ENCODE assay signal across 2 cellular contexts in genomic region chr3:43707998-43708397, GRCh38.
A peak's percentile ranks its signal among the peaks of the same experiment; 100 is the strongest.
TF ChIP-seq lines count a peak whose summit lies in the region.

No MANE protein-coding gene starts in this region.

TF ChIP-seq in K562, 482 proteins besides CTCF, POLR2A, EP300 and RAD21:
- TF ChIP-seq FOSL1 (tag; conservative IDR thresholded peaks at IDR 0.05) (peak; percentile 83), MEF2A (IDR thresholded peaks at IDR 0.05; ENCODE audit: control insufficient read depth, low read depth, low read length) (no peak), JUN (IDR thresholded peaks at IDR 0.05; ENCODE audit: borderline replicate concordance, low read depth, low read length) (0 out of 2 replicates have a peak, but pooled peaks have one; percentile 30), JUN (CRISPR knock-in tag; IDR thresholded peaks at IDR 0.05; ENCODE audit: borderline replicate concordance) (no peak), ZFP36 (IDR thresholded peaks at IDR 0.05; ENCODE audit: low read depth, low read length, partially characterized antibody) (peak; percentile 10), ZSCAN32 (CRISPR knock-in tag; IDR thresholded peaks at IDR 0.05) (no peak), JUND (IDR thresholded peaks at IDR 0.05; ENCODE audit: borderline replicate concordance, low read depth, low read length) (peak; percentile 34; the same call in 1 of the 2 replicates), JUND (tag; IDR thresholded peaks at IDR 0.05; ENCODE audit: borderline replicate concordance, low read depth, low read length) (peak; percentile 49; the same call in 1 of the 3 replicates), HOXB6 (CRISPR knock-in tag; IDR thresholded peaks at IDR 0.05; ENCODE audit: borderline replicate concordance) (no peak)

TF ChIP-seq in HepG2, 621 proteins besides CTCF, POLR2A, EP300 and RAD21 (continued from another document):
- TF ChIP-seq TEAD3 (CRISPR knock-in tag; optimal IDR thresholded peaks at IDR 0.05; ENCODE audit: borderline replicate concordance), result no peak
